Comparison of ENCODE assay signal across 8 cellular contexts in the genomic region with DNA sequence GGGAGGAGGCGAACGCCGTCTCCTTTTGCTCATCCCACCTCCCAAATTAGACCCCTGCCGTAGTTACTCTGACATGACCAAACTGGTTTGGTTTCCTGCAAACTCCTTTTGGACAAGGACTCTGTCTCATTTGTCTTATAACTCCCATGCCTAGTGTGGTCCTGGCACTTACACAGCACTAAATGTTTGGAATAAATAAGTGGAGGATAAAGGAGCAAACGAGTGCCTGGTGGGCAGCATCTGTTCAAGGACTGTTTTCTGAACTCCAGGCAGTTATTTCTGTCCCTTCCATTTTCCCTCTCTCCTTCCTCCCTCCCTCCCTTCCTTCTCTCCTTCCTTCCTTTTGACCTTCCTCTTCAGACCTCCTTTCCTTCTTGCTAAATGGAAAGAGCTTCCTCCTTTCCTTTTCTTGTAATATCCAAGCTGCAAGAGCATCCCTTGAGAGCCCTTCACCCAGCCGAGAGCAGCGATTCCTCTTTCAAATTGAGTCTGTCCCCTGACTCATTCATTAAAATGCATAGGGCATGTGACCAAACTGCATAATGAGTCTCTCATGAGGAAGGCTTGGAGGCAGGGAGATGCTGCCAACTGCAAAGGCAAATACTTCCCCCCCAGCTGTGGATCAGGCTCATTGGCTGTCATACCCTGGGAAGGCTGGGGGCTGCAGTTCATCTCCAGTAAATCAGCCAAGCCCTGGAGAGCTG. TPM values are rescaled to one million over a fixed set of nuclear protein-coding genes. Genes with fewer than 3 reads are reported as not detected.
DNase-seq lines count a peak whose midpoint lies in the region; ATAC-seq lines count a peak whose summit lies in the region.

No MANE protein-coding gene starts in this region.

- H3K36me3 ChIP-seq in adipocyte (ENCODE audit: control insufficient read depth, insufficient read depth, low read length, severe bottlenecking): no peaks in the 10 kb centered on the region

- peak overlapping the region; percentile 64 for H3K4me3 ChIP-seq in adipocyte (ENCODE audit: low read length)

- intact Hi-C loops in left ventricle myocardium superior (cut with micrococcal nuclease): no loop called here

- peak; percentile 22 for DNase-seq in activated CD4-positive, alpha-beta T cell treated with anti-CD3 and anti-CD28 coated beads for 48 hours
- DNase-seq in activated CD4-positive, alpha-beta T cell treated with anti-CD3 and anti-CD28 coated beads for 4 hours: no peak
- DNase-seq in NCI-H1694 (lab: John Stamatoyannopoulos, UW): peak; percentile 95
- DNase-seq in adipocyte (ENCODE audit: low read depth): peak; percentile 92
- DNase-seq in left ventricle myocardium superior: peak; percentile 73
- DNase-seq in putamen (ENCODE audit: low spot score): peak; percentile 95
- DNase-seq in NCI-H226: no peak

- no peaks in the 10 kb centered on the region for H3K27me3 ChIP-seq in adipocyte (replicated peaks; ENCODE audit: control insufficient read depth, insufficient read depth, low read length)

- H3K9ac ChIP-seq in adipocyte (ENCODE audit: low read length): peak overlapping the region; percentile 78

- ATAC-seq in HG02588 (IDR thresholded peaks at IDR 0.05; ENCODE audit: unreplicated experiment) (peak; percentile 63), left ventricle myocardium superior (peak; percentile 60)

- H3K4me1 ChIP-seq in adipocyte (ENCODE audit: control insufficient read depth, insufficient read depth, low read length): peaks cover 69% of the 10 kb centered on the region

- H3K9me3 ChIP-seq in adipocyte (ENCODE audit: control insufficient read depth, low read length): no peaks in the 10 kb centered on the region

RNA-seq across cellular contexts. Expression of gene CHD9, which starts 36.9 kb away (rescaled TPM):
- 36.4 TPM for total RNA-seq in left ventricle myocardium superior

RNA-seq across cellular contexts. Expression of gene CHD9NB, which starts 39.0 kb away (rescaled TPM):
- total RNA-seq in left ventricle myocardium superior: 0.97 TPM

Comparison
In these comparisons a context has a peak if more than half of its experiments do, and no peak if none do; other contexts are left out.
1. DNase-seq: peak in activated CD4-positive, alpha-beta T cell treated with anti-CD3 and anti-CD28 coated beads for 48 hours (single experiment), NCI-H1694 (single experiment), adipocyte (single experiment), left ventricle myocardium superior (single experiment) and putamen (single experiment); none in activated CD4-positive, alpha-beta T cell treated with anti-CD3 and anti-CD28 coated beads for 4 hours (0 of 2) and NCI-H226 (single experiment).